8 cellular contexts compared by ENCODE assay signal in genomic region chr17:77332034-77332971, GRCh38.
A peak's percentile ranks its signal among the peaks of the same experiment; 100 is the strongest.
DNase-seq lines count a peak whose midpoint lies in the region; ATAC-seq and TF ChIP-seq lines count a peak whose summit lies in the region.

No MANE protein-coding gene starts in this region.

- TF ChIP-seq EP300 in upper lobe of left lung (IDR thresholded peaks at IDR 0.05), result no peak

- peak overlapping the region; percentile 89 for H3K27ac Mint-ChIP-seq in activated CD8-positive, alpha-beta memory T cell treated with anti-CD3 and anti-CD28 coated beads, Interleukin-2, amount 10 ng/mL, durations not matched to agents 7 days and 5 days
- no peak overlapping the region for H3K27ac Mint-ChIP-seq in endothelial cell (ENCODE audit: unreplicated experiment)

- H3K27me3 Mint-ChIP-seq in activated CD8-positive, alpha-beta memory T cell treated with anti-CD3 and anti-CD28 coated beads, Interleukin-2, amount 10 ng/mL, durations not matched to agents 7 days and 5 days, result no peaks in the 10 kb centered on the region
- H3K27me3 Mint-ChIP-seq in endothelial cell (ENCODE audit: unreplicated experiment), result peaks cover 1% of the 10 kb centered on the region

- H3K27me3 ChIP-seq in heart left ventricle, result no peaks in the 10 kb centered on the region
- no peaks in the 10 kb centered on the region for H3K27me3 ChIP-seq in upper lobe of left lung

- CTCF ChIA-PET in activated CD8-positive, alpha-beta memory T cell treated with anti-CD3 and anti-CD28 coated beads, Interleukin-2, amount 10 ng/mL, durations not matched to agents 7 days and 5 days (lab: Charles Lee), result interaction anchor here (0.7 to 5.9 kb wide), 37 partner anchors 9 to 681 kb away, joined by 3 to 58 read pairs (median 7); no protein-coding TSS in a partner anchor

- H3K9me3 Mint-ChIP-seq in activated CD8-positive, alpha-beta memory T cell treated with anti-CD3 and anti-CD28 coated beads, Interleukin-2, amount 10 ng/mL, durations not matched to agents 7 days and 5 days (ENCODE audit: low read depth), result peaks cover 8% of the 10 kb centered on the region
- H3K9me3 Mint-ChIP-seq in endothelial cell (ENCODE audit: unreplicated experiment), result no peaks in the 10 kb centered on the region

- TF ChIP-seq POLR2A in heart left ventricle (IDR thresholded peaks at IDR 0.05) (no peak), upper lobe of left lung (IDR thresholded peaks at IDR 0.05) (no peak)

- peaks cover 0 to 29% (median 9%) of the 10 kb centered on the region in 12 donors for H3K4me1 ChIP-seq in heart left ventricle
- H3K4me1 ChIP-seq in upper lobe of left lung, result peaks cover 11 to 22% (median 18%) of the 10 kb centered on the region in 4 donors

- H3K27ac ChIP-seq in heart left ventricle, result peak overlapping the region in 8 of 12 donors; percentile 2 to 85 (median 56)
- peak overlapping the region in 3 of 4 donors; percentile 54 to 75 (median 71) for H3K27ac ChIP-seq in upper lobe of left lung

- peak overlapping the region in 3 of 12 donors; percentile 42 to 45 (median 43) for H3K4me3 ChIP-seq in heart left ventricle
- H3K4me3 ChIP-seq in upper lobe of left lung, result peak overlapping the region in 1 of 4 donors; percentile 25

- H3K4me3 Mint-ChIP-seq in activated CD8-positive, alpha-beta memory T cell treated with anti-CD3 and anti-CD28 coated beads, Interleukin-2, amount 10 ng/mL, durations not matched to agents 7 days and 5 days, result peak overlapping the region; percentile 67
- no peak overlapping the region for H3K4me3 Mint-ChIP-seq in endothelial cell (ENCODE audit: unreplicated experiment)

- H3K9me3 ChIP-seq in heart left ventricle (peaks cover 0 to 9% (median 5%) of the 10 kb centered on the region in 12 donors), upper lobe of left lung (peaks cover 0 to 5% (median 0%) of the 10 kb centered on the region in 4 donors)

- H3K36me3 ChIP-seq in heart left ventricle, result no peaks in the 10 kb centered on the region
- H3K36me3 ChIP-seq in upper lobe of left lung, result no peaks in the 10 kb centered on the region

- DNase-seq in heart left ventricle, result peak in 2 of 5 donors; percentile 3 to 15
- DNase-seq in left cardiac atrium, result no peak
- peak; percentile 76 for DNase-seq in activated CD8-positive, alpha-beta memory T cell treated with anti-CD3 and anti-CD28 coated beads, Interleukin-2, amount 10 ng/mL, durations not matched to agents 7 days and 5 days
- peak; percentile 54 for DNase-seq in islet precursor cell
- peak in 1 of 2 donors; percentile 32 for DNase-seq in upper lobe of left lung
- no peak for DNase-seq in endothelial cell (ENCODE audit: low spot score)
- DNase-seq in NCI-H446 treated with DMSO at 0.1 percent for 48 hours (lab: John Stamatoyannopoulos, UW), result no peak

- TF ChIP-seq CTCF in heart left ventricle (IDR thresholded peaks at IDR 0.05), result no peak
- TF ChIP-seq CTCF in upper lobe of left lung (IDR thresholded peaks at IDR 0.05), result no peak
- no peak for TF ChIP-seq CTCF in endothelial cell (IDR thresholded peaks at IDR 0.05; ENCODE audit: unreplicated experiment)

- ATAC-seq in heart left ventricle (no peak), left cardiac atrium (no peak), upper lobe of left lung (ENCODE audit: low FRiP score in 2 of 2) (no peak), GM19397 (IDR thresholded peaks at IDR 0.05; ENCODE audit: unreplicated experiment) (no peak)
- ATAC-seq in activated CD8-positive, alpha-beta memory T cell treated with anti-CD3 and anti-CD28 coated beads, Interleukin-2, amount 10 ng/mL, durations not matched to agents 7 days and 5 days, result peak; percentile 31

- intact Hi-C loops in heart left ventricle (cut with DNase I), result loop anchor here (1.0 to 5.0 kb wide), 5 partner anchors 40 to 163 kb away; no protein-coding TSS in a partner anchor
- intact Hi-C loops in left cardiac atrium (cut with DNase I), result loop anchor here in 1 of 2 donors (5.0 kb wide), 1 partner anchor 40 kb away; no protein-coding TSS in a partner anchor

- peaks cover 16% of the 10 kb centered on the region for H3K36me3 Mint-ChIP-seq in activated CD8-positive, alpha-beta memory T cell treated with anti-CD3 and anti-CD28 coated beads, Interleukin-2, amount 10 ng/mL, durations not matched to agents 7 days and 5 days
- no peaks in the 10 kb centered on the region for H3K36me3 Mint-ChIP-seq in endothelial cell (ENCODE audit: low read depth, unreplicated experiment)

- peaks cover 29% of the 10 kb centered on the region for H3K4me1 Mint-ChIP-seq in activated CD8-positive, alpha-beta memory T cell treated with anti-CD3 and anti-CD28 coated beads, Interleukin-2, amount 10 ng/mL, durations not matched to agents 7 days and 5 days
- peaks cover 19% of the 10 kb centered on the region for H3K4me1 Mint-ChIP-seq in endothelial cell (ENCODE audit: unreplicated experiment)

- 78 to 86% (median 83%) methylated on average over 13 of the region's 13 CpGs for WGBS in heart left ventricle, 4 donors
- 68 to 72% methylated on average over 13 of the region's 13 CpGs for WGBS in upper lobe of left lung, 2 donors

Comparison
In these comparisons a context has a peak if more than half of its experiments do, and no peak if none do; other contexts are left out.
1. DNase-seq: peak in activated CD8-positive, alpha-beta memory T cell treated with anti-CD3 and anti-CD28 coated beads, Interleukin-2, amount 10 ng/mL, durations not matched to agents 7 days and 5 days (single experiment) and islet precursor cell (single experiment); none in left cardiac atrium (single experiment), endothelial cell (single experiment) and NCI-H446 treated with DMSO at 0.1 percent for 48 hours (single experiment).